ENCODE assay signal across 1 cellular context in the genomic region with DNA sequence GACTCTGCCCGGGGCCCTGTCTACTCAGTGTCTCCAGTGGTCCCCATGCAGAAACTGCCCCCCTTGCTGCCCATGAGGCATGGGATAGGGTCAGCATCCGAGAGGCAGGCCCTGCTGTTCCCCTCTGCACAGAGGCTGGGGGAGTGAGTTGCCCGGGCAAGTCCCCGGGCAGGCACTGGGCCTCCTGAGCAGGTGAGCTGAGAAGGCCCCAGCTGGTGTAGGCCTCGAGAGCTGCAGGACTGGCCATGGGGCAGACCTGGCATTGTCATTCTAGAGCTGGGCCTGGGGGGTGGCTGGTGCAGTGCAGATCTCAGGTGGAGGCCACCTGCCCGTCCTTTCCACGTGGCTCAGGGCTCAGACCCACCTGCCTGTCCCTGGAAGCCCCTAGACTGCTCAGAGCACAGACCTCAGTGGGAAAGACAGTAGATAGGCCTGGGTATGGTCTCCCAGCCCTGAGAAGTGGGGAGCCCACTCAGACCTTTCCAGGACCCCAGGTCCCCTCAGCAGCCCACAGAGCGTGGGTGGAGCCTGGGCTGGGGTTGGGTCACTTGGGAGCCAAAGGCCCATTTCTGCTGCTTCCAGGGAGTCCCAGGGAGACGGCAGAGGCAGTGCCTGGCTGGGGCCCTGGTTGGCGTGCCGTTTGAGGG.
TF ChIP-seq lines count a peak whose summit lies in the region.

No MANE protein-coding gene starts in this region.

TF ChIP-seq in HepG2, 621 proteins besides CTCF, POLR2A, EP300 and RAD21 (continued from another document and continues in another):
- no peak for TF ChIP-seq ZNF280D (CRISPR knock-in tag; IDR thresholded peaks at IDR 0.05)
- no peak for TF ChIP-seq SETDB1 (CRISPR knock-in tag; IDR thresholded peaks at IDR 0.05; ENCODE audit: borderline replicate concordance)
- TF ChIP-seq ADNP (CRISPR knock-in tag; IDR thresholded peaks at IDR 0.05) = no peak
- no peak for TF ChIP-seq ZNF343 (CRISPR knock-in tag; IDR thresholded peaks at IDR 0.05)
- TF ChIP-seq HNRNPL (IDR thresholded peaks at IDR 0.05; ENCODE audit: low read depth, low read length) = peak; percentile 77; the same call in 1 of the 2 replicates
- TF ChIP-seq, protein P1, sequence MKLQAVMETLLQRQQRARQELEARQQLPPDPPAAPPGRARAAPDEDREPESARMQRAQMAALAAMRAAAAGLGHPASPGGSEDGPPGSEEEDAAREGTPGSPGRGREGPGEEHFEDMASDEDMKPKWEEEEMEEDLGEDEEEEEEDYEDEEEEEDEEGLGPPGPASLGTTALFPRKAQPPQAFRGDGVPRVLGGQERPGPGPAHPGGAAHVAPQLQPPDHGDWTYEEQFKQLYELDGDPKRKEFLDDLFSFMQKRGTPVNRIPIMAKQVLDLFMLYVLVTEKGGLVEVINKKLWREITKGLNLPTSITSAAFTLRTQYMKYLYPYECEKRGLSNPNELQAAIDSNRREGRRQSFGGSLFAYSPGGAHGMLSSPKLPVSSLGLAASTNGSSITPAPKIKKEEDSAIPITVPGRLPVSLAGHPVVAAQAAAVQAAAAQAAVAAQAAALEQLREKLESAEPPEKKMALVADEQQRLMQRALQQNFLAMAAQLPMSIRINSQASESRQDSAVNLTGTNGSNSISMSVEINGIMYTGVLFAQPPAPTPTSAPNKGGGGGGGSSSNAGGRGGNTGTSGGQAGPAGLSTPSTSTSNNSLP (IDR thresholded peaks at IDR 0.05; ENCODE audit: low read depth, low read length) = no peak
- TF ChIP-seq, protein P2, sequence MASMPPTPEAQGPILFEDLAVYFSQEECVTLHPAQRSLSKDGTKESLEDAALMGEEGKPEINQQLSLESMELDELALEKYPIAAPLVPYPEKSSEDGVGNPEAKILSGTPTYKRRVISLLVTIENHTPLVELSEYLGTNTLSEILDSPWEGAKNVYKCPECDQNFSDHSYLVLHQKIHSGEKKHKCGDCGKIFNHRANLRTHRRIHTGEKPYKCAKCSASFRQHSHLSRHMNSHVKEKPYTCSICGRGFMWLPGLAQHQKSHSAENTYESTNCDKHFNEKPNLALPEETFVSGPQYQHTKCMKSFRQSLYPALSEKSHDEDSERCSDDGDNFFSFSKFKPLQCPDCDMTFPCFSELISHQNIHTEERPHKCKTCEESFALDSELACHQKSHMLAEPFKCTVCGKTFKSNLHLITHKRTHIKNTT (CRISPR knock-in tag; IDR thresholded peaks at IDR 0.05) = no peak
- no peak for TF ChIP-seq PCBP2 (optimal IDR thresholded peaks at IDR 0.05; ENCODE audit: low read depth, low read length, poor library complexity, severe bottlenecking)
- TF ChIP-seq ZNF780A (CRISPR knock-in tag; IDR thresholded peaks at IDR 0.05) = no peak
- TF ChIP-seq ZNF879 (CRISPR knock-in tag; IDR thresholded peaks at IDR 0.05) = no peak
- no peak for TF ChIP-seq ZNF777 (CRISPR knock-in tag; IDR thresholded peaks at IDR 0.05)
- no peak for TF ChIP-seq NR2F6 (IDR thresholded peaks at IDR 0.05)
- TF ChIP-seq NR2F6 (CRISPR knock-in tag; IDR thresholded peaks at IDR 0.05) = no peak
- no peak for TF ChIP-seq FOXC1 (CRISPR knock-in tag; IDR thresholded peaks at IDR 0.05; ENCODE audit: borderline replicate concordance)
- TF ChIP-seq RFX3 (CRISPR knock-in tag; IDR thresholded peaks at IDR 0.05) = no peak
- no peak for TF ChIP-seq ZNF34 (CRISPR knock-in tag; IDR thresholded peaks at IDR 0.05; ENCODE audit: borderline replicate concordance)
- no peak for TF ChIP-seq SCMH1 (CRISPR knock-in tag; IDR thresholded peaks at IDR 0.05; ENCODE audit: borderline replicate concordance)
- TF ChIP-seq MEIS1 (CRISPR knock-in tag; IDR thresholded peaks at IDR 0.05; ENCODE audit: borderline replicate concordance) = no peak
- TF ChIP-seq ATAD3A (CRISPR knock-in tag; IDR thresholded peaks at IDR 0.05) = no peak
- TF ChIP-seq ZKSCAN1 (IDR thresholded peaks at IDR 0.05; ENCODE audit: low read length) = no peak
- TF ChIP-seq SMARCE1 (IDR thresholded peaks at IDR 0.05; ENCODE audit: borderline replicate concordance) = no peak
- TF ChIP-seq LRRFIP1 (CRISPR knock-in tag; conservative IDR thresholded peaks at IDR 0.05) = no peak
- TF ChIP-seq ZNF737 (CRISPR knock-in tag; IDR thresholded peaks at IDR 0.05; ENCODE audit: borderline replicate concordance) = no peak
- TF ChIP-seq LCORL (IDR thresholded peaks at IDR 0.05) = no peak
- no peak for TF ChIP-seq LCORL (CRISPR knock-in tag; IDR thresholded peaks at IDR 0.05)
- TF ChIP-seq, protein P3, sequence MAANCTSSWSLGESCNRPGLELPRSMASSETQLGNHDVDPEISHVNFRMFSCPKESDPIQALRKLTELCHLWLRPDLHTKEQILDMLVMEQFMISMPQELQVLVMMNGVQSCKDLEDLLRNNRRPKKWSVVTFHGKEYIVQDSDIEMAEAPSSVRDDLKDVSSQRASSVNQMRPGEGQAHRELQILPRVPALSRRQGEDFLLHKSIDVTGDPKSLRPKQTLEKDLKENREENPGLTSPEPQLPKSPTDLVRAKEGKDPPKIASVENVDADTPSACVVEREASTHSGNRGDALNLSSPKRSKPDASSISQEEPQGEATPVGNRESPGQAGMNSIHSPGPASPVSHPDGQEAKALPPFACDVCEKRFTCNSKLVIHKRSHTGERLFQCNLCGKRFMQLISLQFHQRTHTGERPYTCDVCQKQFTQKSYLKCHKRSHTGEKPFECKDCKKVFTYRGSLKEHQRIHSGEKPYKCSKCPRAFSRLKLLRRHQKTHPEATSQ (CRISPR knock-in tag; IDR thresholded peaks at IDR 0.05; ENCODE audit: borderline replicate concordance) = no peak
- TF ChIP-seq, protein P4, sequence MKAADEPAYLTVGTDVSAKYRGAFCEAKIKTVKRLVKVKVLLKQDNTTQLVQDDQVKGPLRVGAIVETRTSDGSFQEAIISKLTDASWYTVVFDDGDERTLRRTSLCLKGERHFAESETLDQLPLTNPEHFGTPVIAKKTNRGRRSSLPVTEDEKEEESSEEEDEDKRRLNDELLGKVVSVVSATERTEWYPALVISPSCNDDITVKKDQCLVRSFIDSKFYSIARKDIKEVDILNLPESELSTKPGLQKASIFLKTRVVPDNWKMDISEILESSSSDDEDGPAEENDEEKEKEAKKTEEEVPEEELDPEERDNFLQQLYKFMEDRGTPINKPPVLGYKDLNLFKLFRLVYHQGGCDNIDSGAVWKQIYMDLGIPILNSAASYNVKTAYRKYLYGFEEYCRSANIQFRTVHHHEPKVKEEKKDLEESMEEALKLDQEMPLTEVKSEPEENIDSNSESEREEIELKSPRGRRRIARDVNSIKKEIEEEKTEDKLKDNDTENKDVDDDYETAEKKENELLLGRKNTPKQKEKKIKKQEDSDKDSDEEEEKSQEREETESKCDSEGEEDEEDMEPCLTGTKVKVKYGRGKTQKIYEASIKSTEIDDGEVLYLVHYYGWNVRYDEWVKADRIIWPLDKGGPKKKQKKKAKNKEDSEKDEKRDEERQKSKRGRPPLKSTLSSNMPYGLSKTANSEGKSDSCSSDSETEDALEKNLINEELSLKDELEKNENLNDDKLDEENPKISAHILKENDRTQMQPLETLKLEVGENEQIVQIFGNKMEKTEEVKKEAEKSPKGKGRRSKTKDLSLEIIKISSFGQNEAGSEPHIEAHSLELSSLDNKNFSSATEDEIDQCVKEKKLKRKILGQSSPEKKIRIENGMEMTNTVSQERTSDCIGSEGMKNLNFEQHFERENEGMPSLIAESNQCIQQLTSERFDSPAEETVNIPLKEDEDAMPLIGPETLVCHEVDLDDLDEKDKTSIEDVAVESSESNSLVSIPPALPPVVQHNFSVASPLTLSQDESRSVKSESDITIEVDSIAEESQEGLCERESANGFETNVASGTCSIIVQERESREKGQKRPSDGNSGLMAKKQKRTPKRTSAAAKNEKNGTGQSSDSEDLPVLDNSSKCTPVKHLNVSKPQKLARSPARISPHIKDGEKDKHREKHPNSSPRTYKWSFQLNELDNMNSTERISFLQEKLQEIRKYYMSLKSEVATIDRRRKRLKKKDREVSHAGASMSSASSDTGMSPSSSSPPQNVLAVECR (CRISPR knock-in tag; IDR thresholded peaks at IDR 0.05; ENCODE audit: borderline replicate concordance) = no peak
- TF ChIP-seq, protein P5, sequence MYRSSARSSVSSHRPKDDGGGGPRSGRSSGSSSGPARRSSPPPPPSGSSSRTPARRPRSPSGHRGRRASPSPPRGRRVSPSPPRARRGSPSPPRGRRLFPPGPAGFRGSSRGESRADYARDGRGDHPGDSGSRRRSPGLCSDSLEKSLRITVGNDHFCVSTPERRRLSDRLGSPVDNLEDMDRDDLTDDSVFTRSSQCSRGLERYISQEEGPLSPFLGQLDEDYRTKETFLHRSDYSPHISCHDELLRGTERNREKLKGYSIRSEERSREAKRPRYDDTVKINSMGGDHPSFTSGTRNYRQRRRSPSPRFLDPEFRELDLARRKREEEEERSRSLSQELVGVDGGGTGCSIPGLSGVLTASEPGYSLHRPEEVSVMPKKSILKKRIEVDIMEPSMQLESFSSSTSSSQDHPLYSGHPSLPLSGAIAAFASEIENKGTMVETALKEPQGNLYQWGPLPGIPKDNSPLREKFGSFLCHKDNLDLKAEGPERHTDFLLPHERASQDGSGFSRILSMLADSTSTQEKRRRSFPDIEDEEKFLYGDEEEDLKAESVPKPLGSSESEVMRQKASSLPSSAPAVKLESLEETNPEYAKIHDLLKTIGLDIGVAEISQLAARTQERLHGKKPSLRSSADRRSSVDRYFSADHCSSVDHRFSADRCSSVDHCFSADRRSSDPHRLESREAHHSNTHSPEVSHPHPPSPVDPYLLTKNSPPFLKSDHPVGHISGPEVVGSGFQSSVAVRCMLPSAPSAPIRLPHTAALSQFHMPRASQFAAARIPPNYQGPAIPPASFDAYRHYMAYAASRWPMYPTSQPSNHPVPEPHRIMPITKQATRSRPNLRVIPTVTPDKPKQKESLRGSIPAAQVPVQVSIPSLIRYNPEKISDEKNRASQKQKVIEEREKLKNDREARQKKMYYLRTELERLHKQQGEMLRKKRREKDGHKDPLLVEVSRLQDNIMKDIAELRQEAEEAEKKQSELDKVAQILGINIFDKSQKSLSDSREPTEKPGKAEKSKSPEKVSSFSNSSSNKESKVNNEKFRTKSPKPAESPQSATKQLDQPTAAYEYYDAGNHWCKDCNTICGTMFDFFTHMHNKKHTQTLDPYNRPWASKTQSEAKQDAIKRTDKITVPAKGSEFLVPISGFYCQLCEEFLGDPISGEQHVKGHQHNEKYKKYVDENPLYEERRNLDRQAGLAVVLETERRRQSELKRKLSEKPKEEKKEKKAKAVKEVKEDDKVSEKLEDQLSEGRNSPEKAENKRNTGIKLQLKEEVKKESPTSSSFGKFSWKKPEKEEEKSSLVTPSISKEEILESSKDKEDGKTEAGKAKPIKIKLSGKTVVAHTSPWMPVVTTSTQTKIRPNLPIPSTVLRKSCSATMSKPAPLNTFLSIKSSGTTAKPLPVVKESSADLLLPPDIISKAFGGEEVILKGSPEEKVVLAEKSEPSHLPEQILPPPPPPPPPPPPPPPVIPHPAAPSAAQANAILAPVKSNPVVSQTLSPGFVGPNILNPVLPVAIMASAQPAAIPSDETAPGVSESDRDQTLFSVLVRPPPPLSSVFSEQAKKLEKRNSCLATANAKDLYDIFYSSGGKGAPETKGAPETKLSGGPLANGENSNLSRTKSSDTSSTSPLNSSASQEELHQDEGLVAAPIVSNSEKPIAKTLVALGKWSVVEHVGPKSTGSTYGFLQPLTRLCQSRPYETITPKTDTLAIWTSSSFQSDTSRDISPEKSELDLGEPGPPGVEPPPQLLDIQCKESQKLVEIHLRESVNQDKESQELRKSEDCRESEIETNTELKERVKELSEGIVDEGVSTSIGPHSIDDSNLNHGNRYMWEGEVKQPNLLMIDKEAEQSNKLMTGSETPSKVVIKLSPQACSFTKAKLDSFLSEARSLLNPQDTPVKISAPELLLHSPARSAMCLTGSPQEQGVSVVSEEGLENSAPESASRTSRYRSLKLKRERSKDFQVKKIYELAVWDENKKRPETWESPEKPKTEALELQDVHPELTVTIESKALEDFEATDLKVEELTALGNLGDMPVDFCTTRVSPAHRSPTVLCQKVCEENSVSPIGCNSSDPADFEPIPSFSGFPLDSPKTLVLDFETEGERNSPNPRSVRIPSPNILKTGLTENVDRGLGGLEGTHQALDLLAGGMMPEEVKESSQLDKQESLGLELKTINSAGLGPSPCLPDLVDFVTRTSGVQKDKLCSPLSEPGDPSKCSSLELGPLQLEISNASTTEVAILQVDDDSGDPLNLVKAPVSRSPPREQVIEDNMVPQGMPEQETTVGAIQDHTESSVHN (CRISPR knock-in tag; IDR thresholded peaks at IDR 0.05) = no peak
- 0 out of 2 replicates have a peak, but pooled peaks have one; percentile 42 for TF ChIP-seq BRD4 (CRISPR knock-in tag; IDR thresholded peaks at IDR 0.05)
- TF ChIP-seq SNAPC2 (CRISPR knock-in tag; IDR thresholded peaks at IDR 0.05) = no peak
- TF ChIP-seq GABPB1 (CRISPR knock-in tag; IDR thresholded peaks at IDR 0.05) = no peak
- TF ChIP-seq, protein P6, sequence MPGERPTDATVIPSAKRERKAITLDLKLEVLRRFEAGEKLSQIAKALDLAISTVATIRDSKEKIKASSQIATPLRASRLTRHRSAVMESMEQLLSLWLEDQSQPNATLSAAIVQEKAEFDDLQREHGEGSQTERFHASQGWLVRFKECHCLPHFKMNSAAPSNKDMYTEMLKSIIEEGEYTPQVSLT (CRISPR knock-in tag; IDR thresholded peaks at IDR 0.05; ENCODE audit: borderline replicate concordance, low read depth) = no peak
